ENCODE assay signal across 28 cellular contexts in the genomic region with DNA sequence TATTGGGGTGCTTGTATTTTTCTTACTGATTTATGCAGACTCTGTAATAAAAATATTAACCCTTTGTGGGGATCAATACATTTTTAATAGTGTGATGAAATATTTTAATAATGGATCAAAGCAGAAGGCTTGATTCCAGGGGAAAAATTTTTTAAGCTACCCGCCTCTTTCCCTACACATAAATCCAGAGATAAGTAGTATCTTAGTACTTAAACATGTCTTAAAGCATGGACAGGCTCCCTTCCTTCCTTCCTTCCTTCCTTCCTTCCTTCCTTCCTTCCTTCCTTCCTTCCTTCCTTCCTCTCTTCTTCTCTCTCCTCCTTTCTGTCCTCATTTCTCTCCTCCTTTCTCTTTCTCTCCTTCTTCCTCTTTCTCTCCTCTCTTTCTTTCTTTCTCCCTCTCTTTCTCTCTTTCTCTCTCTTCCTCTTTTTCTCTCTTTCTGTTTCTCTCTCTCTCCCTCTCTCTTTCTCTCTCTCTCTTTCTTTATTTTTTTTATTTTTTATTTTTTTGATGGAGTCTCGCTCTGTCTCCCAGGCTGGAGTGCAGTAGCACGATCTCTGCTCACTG.
"Had no signal": no experiment of that assay in that cellular context is flagged by ENCODE, and none has a peak within 500 bp of the region (broad histone marks: within the 10 kb centered on the region; RNA-seq: fewer than 3 reads in every experiment).

No MANE protein-coding gene starts in this region.

- H3K9me3 ChIP-seq: breast epithelium, gastroesophageal sphincter, right lobe of liver, thoracic aorta, upper lobe of left lung had no signal

- H3K27me3 ChIP-seq: gastroesophageal sphincter, right lobe of liver, upper lobe of left lung had no signal

- H3K4me3 ChIP-seq: breast epithelium, gastroesophageal sphincter, right lobe of liver, thoracic aorta had no signal

- H3K27ac ChIP-seq: right lobe of liver had no signal

- H3K27me3 Mint-ChIP-seq: activated CD4-positive, alpha-beta memory T cell treated with anti-CD3 and anti-CD28 coated beads, Interleukin-2, amount 10 ng/mL, durations not matched to agents 7 days and 5 days; activated naive CD4-positive, alpha-beta T cell treated with anti-CD3 and anti-CD28 coated beads, Interleukin-2, amount 50 U/mL, for 24 hours; activated T-cell treated with anti-CD3 and anti-CD28 coated beads, Interleukin-2, amount 50 U/mL, for 24 hours; stimulated activated naive CD8-positive, alpha-beta T cell treated with anti-CD3 and anti-CD28 coated beads, Interleukin-15, Interleukin-2, amounts not matched to agents 100 ng/mL and 50 ng/mL, for 24 hours had no signal

- H3K4me3 Mint-ChIP-seq: activated CD4-positive, alpha-beta memory T cell treated with anti-CD3 and anti-CD28 coated beads, Interleukin-2, amount 10 ng/mL, durations not matched to agents 7 days and 5 days; activated CD4-positive, alpha-beta T cell treated with anti-CD3 and anti-CD28 coated beads, Interleukin-2, amount 10 ng/mL, durations not matched to agents 24 days and 14 days; activated naive CD4-positive, alpha-beta T cell treated with anti-CD3 and anti-CD28 coated beads, Interleukin-2, amount 50 U/mL, for 24 hours; activated T-cell treated with anti-CD3 and anti-CD28 coated beads, Interleukin-2, amount 50 U/mL, for 24 hours; central memory CD8-positive, alpha-beta T cell; dendritic cell treated with granulocyte-macrophage colony-stimulating factor and Interleukin-4, amounts not matched to agents 40 ng/mL and 50 ng/mL, for 4 days; memory B cell; natural killer cell treated with Interleukin-12 subunit alpha and Interleukin-12 subunit beta and Interleukin-15 and Interleukin-18, amount 100 ng/mL, for 72 hours; stimulated activated effector memory CD8-positive, alpha-beta T cell treated with anti-CD3 and anti-CD28 coated beads, Interleukin-12 subunit alpha, Interleukin-12 subunit beta, amount 100 ng/mL, for 72 hours; stimulated activated naive CD8-positive, alpha-beta T cell treated with anti-CD3 and anti-CD28 coated beads, Interleukin-15, Interleukin-2, amounts not matched to agents 100 ng/mL and 50 ng/mL, for 24 hours; T-helper 1 cell treated with Interleukin-12 subunit alpha and Interleukin-12 subunit beta and Interleukin-4 antibody, amounts not matched to agents 30 μg/mL and 1 μg/mL, for 36 hours had no signal

- ATAC-seq: gastroesophageal sphincter; natural killer cell treated with Interleukin-12 subunit alpha and Interleukin-12 subunit beta and Interleukin-15 and Interleukin-18, amount 100 ng/mL, for 72 hours; right lobe of liver had no signal

- DNase-seq: activated CD4-positive, alpha-beta memory T cell treated with anti-CD3 and anti-CD28 coated beads, Interleukin-2, amount 10 ng/mL, durations not matched to agents 7 days and 5 days; activated CD4-positive, alpha-beta T cell treated with anti-CD3 and anti-CD28 coated beads, Interleukin-2, amount 10 ng/mL, durations not matched to agents 24 days and 14 days; activated CD4-positive, CD25-positive, alpha-beta regulatory T cell treated with anti-CD3 and anti-CD28 coated beads, Interleukin-2, amount 50 U/mL, for 72 hours; activated CD8-positive, alpha-beta memory T cell treated with anti-CD3 and anti-CD28 coated beads, Interleukin-2, amount 50 U/mL, for 48 hours; erythroblast; hippocampal formation; kidney; left colon; right lobe of liver; stimulated activated CD4-positive, alpha-beta T cell treated with anti-CD3 and anti-CD28 coated beads, Interleukin-12 subunit alpha, Interleukin-12 subunit beta, amount 100 ng/mL, for 4 hours; stimulated activated CD4-positive, alpha-beta T cell treated with anti-CD3 and anti-CD28 coated beads, Interleukin-4, amount 100 ng/mL, for 24 hours; SW 1271; T-helper 9 cell; WERI-Rb-1 had no signal

- H3K9me3 Mint-ChIP-seq: activated CD4-positive, alpha-beta memory T cell treated with anti-CD3 and anti-CD28 coated beads, Interleukin-2, amount 10 ng/mL, durations not matched to agents 7 days and 5 days; activated CD4-positive, alpha-beta T cell treated with anti-CD3 and anti-CD28 coated beads, Interleukin-2, amount 10 ng/mL, durations not matched to agents 24 days and 14 days; activated naive CD4-positive, alpha-beta T cell treated with anti-CD3 and anti-CD28 coated beads, Interleukin-2, amount 50 U/mL, for 24 hours; activated T-cell treated with anti-CD3 and anti-CD28 coated beads, Interleukin-2, amount 50 U/mL, for 24 hours; activated T-helper 2 cell treated with anti-CD3 and anti-CD28 coated beads, Interferon-gamma antibody, Interleukin-2, Interleukin-4, amounts not matched to agents 10 μg/mL and 5 μg/mL and 100 μg/mL, durations not matched to agents 14 hours and 24 hours and 36 hours; central memory CD8-positive, alpha-beta T cell; dendritic cell treated with granulocyte-macrophage colony-stimulating factor and Interleukin-4, amounts not matched to agents 40 ng/mL and 50 ng/mL, for 4 days; natural killer cell treated with Interleukin-12 subunit alpha and Interleukin-12 subunit beta and Interleukin-15 and Interleukin-18, amount 100 ng/mL, for 72 hours; stimulated activated effector memory CD8-positive, alpha-beta T cell treated with anti-CD3 and anti-CD28 coated beads, Interleukin-12 subunit alpha, Interleukin-12 subunit beta, amount 100 ng/mL, for 72 hours; stimulated activated naive CD8-positive, alpha-beta T cell treated with anti-CD3 and anti-CD28 coated beads, Interleukin-15, Interleukin-2, amounts not matched to agents 100 ng/mL and 50 ng/mL, for 24 hours; T-helper 1 cell treated with Interleukin-12 subunit alpha and Interleukin-12 subunit beta and Interleukin-4 antibody, amounts not matched to agents 30 μg/mL and 1 μg/mL, for 36 hours had no signal

- H3K4me1 ChIP-seq: breast epithelium, right lobe of liver had no signal

- H3K36me3 Mint-ChIP-seq: activated naive CD4-positive, alpha-beta T cell treated with anti-CD3 and anti-CD28 coated beads, Interleukin-2, amount 50 U/mL, for 24 hours; memory B cell; natural killer cell treated with Interleukin-12 subunit alpha and Interleukin-12 subunit beta and Interleukin-15 and Interleukin-18, amount 100 ng/mL, for 72 hours; stimulated activated effector memory CD8-positive, alpha-beta T cell treated with anti-CD3 and anti-CD28 coated beads, Interleukin-12 subunit alpha, Interleukin-12 subunit beta, amount 100 ng/mL, for 72 hours had no signal

- H3K4me1 Mint-ChIP-seq: activated CD4-positive, alpha-beta memory T cell treated with anti-CD3 and anti-CD28 coated beads, Interleukin-2, amount 10 ng/mL, durations not matched to agents 7 days and 5 days; activated CD4-positive, alpha-beta T cell treated with anti-CD3 and anti-CD28 coated beads, Interleukin-2, amount 10 ng/mL, durations not matched to agents 24 days and 14 days; activated naive CD4-positive, alpha-beta T cell treated with anti-CD3 and anti-CD28 coated beads, Interleukin-2, amount 50 U/mL, for 24 hours had no signal

- H3K36me3 ChIP-seq: breast epithelium, gastroesophageal sphincter, right lobe of liver, thoracic aorta, upper lobe of left lung, WERI-Rb-1 had no signal

- H3K27ac Mint-ChIP-seq: activated CD4-positive, alpha-beta memory T cell treated with anti-CD3 and anti-CD28 coated beads, Interleukin-2, amount 10 ng/mL, durations not matched to agents 7 days and 5 days; activated CD4-positive, alpha-beta T cell treated with anti-CD3 and anti-CD28 coated beads, Interleukin-2, amount 10 ng/mL, durations not matched to agents 24 days and 14 days; activated naive CD4-positive, alpha-beta T cell treated with anti-CD3 and anti-CD28 coated beads, Interleukin-2, amount 50 U/mL, for 24 hours; activated T-cell treated with anti-CD3 and anti-CD28 coated beads, Interleukin-2, amount 50 U/mL, for 24 hours; activated T-helper 2 cell treated with anti-CD3 and anti-CD28 coated beads, Interferon-gamma antibody, Interleukin-2, Interleukin-4, amounts not matched to agents 10 μg/mL and 5 μg/mL and 100 μg/mL, durations not matched to agents 14 hours and 24 hours and 36 hours; dendritic cell treated with granulocyte-macrophage colony-stimulating factor and Interleukin-4, amounts not matched to agents 40 ng/mL and 50 ng/mL, for 4 days; memory B cell; natural killer cell treated with Interleukin-12 subunit alpha and Interleukin-12 subunit beta and Interleukin-15 and Interleukin-18, amount 100 ng/mL, for 72 hours; stimulated activated effector memory CD8-positive, alpha-beta T cell treated with anti-CD3 and anti-CD28 coated beads, Interleukin-12 subunit alpha, Interleukin-12 subunit beta, amount 100 ng/mL, for 72 hours; stimulated activated naive CD8-positive, alpha-beta T cell treated with anti-CD3 and anti-CD28 coated beads, Interleukin-15, Interleukin-2, amounts not matched to agents 100 ng/mL and 50 ng/mL, for 24 hours; T-helper 1 cell treated with Interleukin-12 subunit alpha and Interleukin-12 subunit beta and Interleukin-4 antibody, amounts not matched to agents 30 μg/mL and 1 μg/mL, for 36 hours had no signal
